Comparison of ENCODE assay signal across 11 cellular contexts in genomic region chr16:30541502-30542329, GRCh38. TPM values are rescaled to one million over a fixed set of nuclear protein-coding genes. Genes with fewer than 3 reads are reported as not detected.
DNase-seq lines count a peak whose midpoint lies in the region; ATAC-seq and TF ChIP-seq lines count a peak whose summit lies in the region.
"Had no signal": no experiment of that assay in that cellular context is flagged by ENCODE, and none has a peak within 500 bp of the region (broad histone marks: within the 10 kb centered on the region; RNA-seq: fewer than 3 reads in every experiment).

No MANE protein-coding gene starts in this region.

- H3K9ac ChIP-seq in duodenal mucosa (ENCODE audit: low read depth in 1 of 2, low read length in 2 of 2) (peak overlapping the region; percentile 20 to 47), mucosa of rectum (ENCODE audit: low read depth in 1 of 2, low read length in 2 of 2) (peak overlapping the region; percentile 51 to 54)

- peaks cover 13 to 20% of the 10 kb centered on the region in 2 donors for H3K4me1 ChIP-seq in duodenal mucosa (ENCODE audit: control insufficient read depth in 1 of 2, insufficient read depth in 2 of 2, low read length in 2 of 2)
- H3K4me1 ChIP-seq in mucosa of rectum (ENCODE audit: control insufficient read depth in 2 of 2, insufficient read depth in 2 of 2, low read length in 2 of 2) = peaks cover 18% of the 10 kb centered on the region in 2 donors
- peaks cover 0 to 2% (median under 1%) of the 10 kb centered on the region in 4 donors for H3K4me1 ChIP-seq in tibial artery

- H3K27ac ChIP-seq in duodenal mucosa (ENCODE audit: low read depth, low read length) = peak overlapping the region; percentile 20
- peak overlapping the region; percentile 83 to 88 for H3K27ac ChIP-seq in mucosa of rectum (ENCODE audit: low read depth in 2 of 2, low read length in 2 of 2)
- no peak overlapping the region for H3K27ac ChIP-seq in tibial artery
- H3K27ac ChIP-seq: WERI-Rb-1 had no signal

- no peak for ATAC-seq in HG03432 (IDR thresholded peaks at IDR 0.05; ENCODE audit: unreplicated experiment)
- ATAC-seq in GM21786 (IDR thresholded peaks at IDR 0.05; ENCODE audit: unreplicated experiment) = no peak

- H3K27me3 ChIP-seq in duodenal mucosa (ENCODE audit: control insufficient read depth in 1 of 2, insufficient read depth in 2 of 2, low read length in 2 of 2) = no peaks in the 10 kb centered on the region
- no peaks in the 10 kb centered on the region for H3K27me3 ChIP-seq in mucosa of rectum (ENCODE audit: control insufficient read depth in 2 of 2, insufficient read depth in 2 of 2, low read length in 2 of 2)
- H3K27me3 ChIP-seq in tibial artery = no peaks in the 10 kb centered on the region

- H3K36me3 ChIP-seq in duodenal mucosa (ENCODE audit: control insufficient read depth in 1 of 2, insufficient read depth in 2 of 2, low read length in 2 of 2) = no peaks in the 10 kb centered on the region
- no peaks in the 10 kb centered on the region for H3K36me3 ChIP-seq in mucosa of rectum (ENCODE audit: control insufficient read depth in 2 of 2, insufficient read depth in 2 of 2, low read length in 2 of 2)
- H3K36me3 ChIP-seq in tibial artery = no peaks in the 10 kb centered on the region
- H3K36me3 ChIP-seq: WERI-Rb-1 had no signal

- H3K9me3 ChIP-seq in duodenal mucosa (ENCODE audit: control insufficient read depth in 1 of 2, low read length in 2 of 2) (no peaks in the 10 kb centered on the region), mucosa of rectum (ENCODE audit: control insufficient read depth in 2 of 2, low read length in 2 of 2) (no peaks in the 10 kb centered on the region), tibial artery (no peaks in the 10 kb centered on the region)

- H3K4me3 ChIP-seq in duodenal mucosa (ENCODE audit: low read depth in 1 of 2, low read length in 2 of 2) (no peak overlapping the region), mucosa of rectum (ENCODE audit: low read length in 2 of 2) (peak overlapping the region in 1 of 2 donors; percentile 50), tibial artery (no peak overlapping the region)

- TF ChIP-seq CTCF in tibial artery (IDR thresholded peaks at IDR 0.05) = no peak

- DNase-seq in AG20443 (ENCODE audit: low spot score) = peak; percentile 32
- peak; percentile 80 for DNase-seq in LHCN-M2 (ENCODE audit: low read depth)
- DNase-seq in RPMI8226 = no peak
- DNase-seq in tibial artery = no peak
- DNase-seq: amniotic stem cell, NCI-H446, WERI-Rb-1 had no signal

- intact Hi-C loops in tibial artery (cut with DNase I; ENCODE audit: low total_unique reads) = no loop called here

RNA-seq across cellular contexts. Expression of gene ZNF747, which starts 7.1 kb away (rescaled TPM):
- 13.3 TPM in 2 replicates for total RNA-seq in LHCN-M2 (2014; rRNA removed)
- polyA plus RNA-seq in LHCN-M2 (2012) = 5.0 TPM

RNA-seq across cellular contexts. Expression of gene ZNF768, which starts 15.3 kb away (rescaled TPM):
- 36.7 and 40.6 TPM in 2 replicates for total RNA-seq in LHCN-M2 (2014; rRNA removed)
- 22.2 TPM for polyA plus RNA-seq in LHCN-M2 (2012)

RNA-seq across cellular contexts. Expression of gene ZNF764, which starts 16.5 kb away (rescaled TPM):
- 7.8 and 9.6 TPM in 2 replicates for total RNA-seq in LHCN-M2 (2014; rRNA removed)
- polyA plus RNA-seq in LHCN-M2 (2012) = 2.8 TPM

RNA-seq across cellular contexts. Expression of gene ZNF688, which starts 29.8 kb away (rescaled TPM):
- 11.9 and 16.2 TPM in 2 replicates for total RNA-seq in LHCN-M2 (2014; rRNA removed)
- polyA plus RNA-seq in LHCN-M2 (2012) = 13.3 TPM

RNA-seq across cellular contexts. Expression of gene ZNF785, which starts 43.8 kb away (rescaled TPM):
- 8.5 and 9.6 TPM in 2 replicates for total RNA-seq in LHCN-M2 (2014; rRNA removed)
- polyA plus RNA-seq in LHCN-M2 (2012) = 7.7 TPM

Comparison
In these comparisons a context has a peak if more than half of its experiments do, and no peak if none do; other contexts are left out.
1. DNase-seq: peak in AG20443 (single experiment) and LHCN-M2 (single experiment); none in RPMI8226 (single experiment) and tibial artery (0 of 2).
2. H3K27ac ChIP-seq: peak in duodenal mucosa (single experiment) and mucosa of rectum (2 of 2); none in tibial artery (0 of 2).